In genomic region chr21:43667191-43667904, GRCh38 we compare ENCODE assay signal across 11 cellular contexts. TPM values are rescaled to one million over a fixed set of nuclear protein-coding genes. Genes with fewer than 3 reads are reported as not detected.
DNase-seq lines count a peak whose midpoint lies in the region; TF ChIP-seq lines count a peak whose summit lies in the region.
"Had no signal": no experiment of that assay in that cellular context is flagged by ENCODE, and none has a peak within 500 bp of the region (broad histone marks: within the 10 kb centered on the region; RNA-seq: fewer than 3 reads in every experiment).

No MANE protein-coding gene starts in this region.

- H3K27me3 Mint-ChIP-seq in activated T-helper 2 cell treated with anti-CD3 and anti-CD28 coated beads, Interferon-gamma antibody, Interleukin-2, Interleukin-4, amounts not matched to agents 10 μg/mL and 5 μg/mL and 100 μg/mL, durations not matched to agents 14 hours and 24 hours and 36 hours (ENCODE audit: low read depth), result no peaks in the 10 kb centered on the region

- intact Hi-C loops in activated T-helper 2 cell treated with anti-CD3 and anti-CD28 coated beads, Interferon-gamma antibody, Interleukin-2, Interleukin-4, amounts not matched to agents 10 μg/mL and 5 μg/mL and 100 μg/mL, durations not matched to agents 14 hours and 24 hours and 36 hours (cut with micrococcal nuclease), result no loop called here
- intact Hi-C loops in left ventricle myocardium inferior (cut with micrococcal nuclease), result no loop called here

- H3K27ac Mint-ChIP-seq in activated T-helper 2 cell treated with anti-CD3 and anti-CD28 coated beads, Interferon-gamma antibody, Interleukin-2, Interleukin-4, amounts not matched to agents 10 μg/mL and 5 μg/mL and 100 μg/mL, durations not matched to agents 14 hours and 24 hours and 36 hours, result peak overlapping the region; percentile 55

- H2BK15ac ChIP-seq in mesenchymal stem cell (ENCODE audit: low read depth, poor library complexity, severe bottlenecking), result no peak overlapping the region

- no peak overlapping the region for H3K9ac ChIP-seq in mesenchymal stem cell (ENCODE audit: low read length)

- H4K91ac ChIP-seq in mesenchymal stem cell (ENCODE audit: low read length), result no peak overlapping the region

- H3K27ac ChIP-seq in mesenchymal stem cell (ENCODE audit: low read length, poor library complexity, severe bottlenecking), result no peak overlapping the region
- H3K27ac ChIP-seq in left ventricle myocardium inferior (replicated peaks), result no peak overlapping the region

- WGBS in mesenchymal stem cell, result 86% methylated on average over 4 of the region's 7 CpGs

- H3K9me3 ChIP-seq in mesenchymal stem cell (ENCODE audit: control insufficient read depth, low read length) (no peaks in the 10 kb centered on the region), left ventricle myocardium inferior (replicated peaks) (peaks cover 4% of the 10 kb centered on the region)
- H3K9me3 ChIP-seq: HAP-1 had no signal

- H2AFZ ChIP-seq in mesenchymal stem cell (ENCODE audit: low read depth, low read length), result no peak overlapping the region

- H2BK120ac ChIP-seq in mesenchymal stem cell (ENCODE audit: low read depth, low read length), result no peak overlapping the region

- H3K36me3 Mint-ChIP-seq in activated T-helper 2 cell treated with anti-CD3 and anti-CD28 coated beads, Interferon-gamma antibody, Interleukin-2, Interleukin-4, amounts not matched to agents 10 μg/mL and 5 μg/mL and 100 μg/mL, durations not matched to agents 14 hours and 24 hours and 36 hours (ENCODE audit: low read depth), result peaks cover 78% of the 10 kb centered on the region

- no peak overlapping the region for H2AK5ac ChIP-seq in mesenchymal stem cell (ENCODE audit: low read length, severe bottlenecking)

- H3K79me1 ChIP-seq in mesenchymal stem cell (replicated peaks; ENCODE audit: low read length, poor library complexity, severe bottlenecking), result peaks cover 44% of the 10 kb centered on the region

- H3K36me3 ChIP-seq in mesenchymal stem cell (ENCODE audit: control insufficient read depth in 1 of 2, insufficient read depth in 2 of 2, low read depth in 1 of 2, low read length in 2 of 2) (peaks cover 44 to 57% of the 10 kb centered on the region in 2 experiments), left ventricle myocardium inferior (peaks cover 45% of the 10 kb centered on the region)

- no peak for TF ChIP-seq CTCF in GM12865 (IDR thresholded peaks at IDR 0.05; ENCODE audit: insufficient read depth, low read depth, low read length, missing control alignments)
- TF ChIP-seq CTCF in left ventricle myocardium inferior (IDR thresholded peaks at IDR 0.05; ENCODE audit: borderline replicate concordance), result no peak

- H3K4me2 ChIP-seq in mesenchymal stem cell (ENCODE audit: low read length, poor library complexity, severe bottlenecking), result no peak overlapping the region

- H3K4me1 ChIP-seq in mesenchymal stem cell (ENCODE audit: control insufficient read depth, insufficient read depth, low read depth, low read length) (peaks cover 2% of the 10 kb centered on the region), left ventricle myocardium inferior (peaks cover 11% of the 10 kb centered on the region)
- H3K4me1 ChIP-seq: HAP-1 had no signal

- H3K9me3 Mint-ChIP-seq in activated T-helper 2 cell treated with anti-CD3 and anti-CD28 coated beads, Interferon-gamma antibody, Interleukin-2, Interleukin-4, amounts not matched to agents 10 μg/mL and 5 μg/mL and 100 μg/mL, durations not matched to agents 14 hours and 24 hours and 36 hours, result peaks cover 6% of the 10 kb centered on the region

- no peak overlapping the region for H3K4me3 Mint-ChIP-seq in activated T-helper 2 cell treated with anti-CD3 and anti-CD28 coated beads, Interferon-gamma antibody, Interleukin-2, Interleukin-4, amounts not matched to agents 10 μg/mL and 5 μg/mL and 100 μg/mL, durations not matched to agents 14 hours and 24 hours and 36 hours (ENCODE audit: low read depth)

- H3K23ac ChIP-seq in mesenchymal stem cell (ENCODE audit: low read length in 2 of 2), result no peak overlapping the region

- H3K4ac ChIP-seq in mesenchymal stem cell (ENCODE audit: low read depth in 1 of 2, low read length in 2 of 2), result no peak overlapping the region

- H2BK5ac ChIP-seq in mesenchymal stem cell (ENCODE audit: low read depth, low read length, poor library complexity, severe bottlenecking), result no peak overlapping the region

- H3K14ac ChIP-seq in mesenchymal stem cell (ENCODE audit: low read length in 2 of 2), result no peak overlapping the region

- no peak overlapping the region for H4K8ac ChIP-seq in mesenchymal stem cell (ENCODE audit: low read length)

- peaks cover 29% of the 10 kb centered on the region for H3K4me1 Mint-ChIP-seq in activated T-helper 2 cell treated with anti-CD3 and anti-CD28 coated beads, Interferon-gamma antibody, Interleukin-2, Interleukin-4, amounts not matched to agents 10 μg/mL and 5 μg/mL and 100 μg/mL, durations not matched to agents 14 hours and 24 hours and 36 hours (ENCODE audit: low read depth)

- no peak overlapping the region for H3K18ac ChIP-seq in mesenchymal stem cell (ENCODE audit: low read depth in 1 of 2, low read length in 2 of 2)

- H2BK12ac ChIP-seq in mesenchymal stem cell (ENCODE audit: low read length in 2 of 2), result no peak overlapping the region

- DNase-seq in GM12865 (ENCODE audit: low read depth), result peak; percentile 47
- peak; percentile 96 for DNase-seq in LHCN-M2 (ENCODE audit: low read depth)
- no peak for DNase-seq in activated T-helper 2 cell treated with anti-CD3 and anti-CD28 coated beads, Interferon-gamma antibody, Interleukin-2, Interleukin-4, amounts not matched to agents 10 μg/mL and 5 μg/mL and 100 μg/mL, durations not matched to agents 14 hours and 24 hours and 36 hours (ENCODE audit: low spot score)
- peak; percentile 30 for DNase-seq in mesenchymal stem cell
- no peak for DNase-seq in hypothalamus (lab: John Stamatoyannopoulos, UW)
- no peak for DNase-seq in stimulated activated CD8-positive, alpha-beta memory T cell treated with anti-CD3 and anti-CD28 coated beads, Interleukin-4, amount 100 ng/mL, for 48 hours
- no peak for DNase-seq in left ventricle myocardium inferior
- DNase-seq: effector memory CD4-positive, alpha-beta T cell; NCI-H748 treated with DMSO at 0.1 percent for 48 hours; small intestine had no signal

- H3K4me3 ChIP-seq in GM12865 (ENCODE audit: low read depth, low read length) (no peak overlapping the region), mesenchymal stem cell (ENCODE audit: insufficient read depth in 1 of 2, low read depth in 1 of 2, low read length in 2 of 2) (no peak overlapping the region), left ventricle myocardium inferior (no peak overlapping the region)
- H3K4me3 ChIP-seq: HAP-1 had no signal

- H3K27me3 ChIP-seq in mesenchymal stem cell (ENCODE audit: control insufficient read depth in 1 of 2, insufficient read depth in 1 of 2, low read length in 2 of 2), result no peaks in the 10 kb centered on the region
- no peaks in the 10 kb centered on the region for H3K27me3 ChIP-seq in left ventricle myocardium inferior (ENCODE audit: low read depth)

RNA-seq across cellular contexts. Expression of gene RRP1B, which starts 8.0 kb away (rescaled TPM):
- total RNA-seq in LHCN-M2 (2014; rRNA removed), result 36.8 and 37.4 TPM in 2 replicates
- polyA plus RNA-seq in LHCN-M2 (2012), result 11.6 TPM
- 63.5 and 66.2 TPM in 2 replicates for total RNA-seq in activated T-helper 2 cell treated with anti-CD3 and anti-CD28 coated beads, Interferon-gamma antibody, Interleukin-2, Interleukin-4, amounts not matched to agents 10 μg/mL and 5 μg/mL and 100 μg/mL, durations not matched to agents 14 hours and 24 hours and 36 hours
- 15.6 TPM for polyA plus RNA-seq in mesenchymal stem cell (2013, experiment 1 of 2)
- polyA plus RNA-seq in mesenchymal stem cell (2013, experiment 2 of 2), result 15.9 TPM
- total RNA-seq in left ventricle myocardium inferior, result 8.9 TPM

RNA-seq across cellular contexts. Expression of gene HSF2BP, which starts 8.1 kb away (rescaled TPM):
- total RNA-seq in LHCN-M2 (2014; rRNA removed), result 2.4 and 2.6 TPM in 2 replicates
- 2.8 TPM for polyA plus RNA-seq in LHCN-M2 (2012)
- 0.97 and 1.1 TPM in 2 replicates for total RNA-seq in activated T-helper 2 cell treated with anti-CD3 and anti-CD28 coated beads, Interferon-gamma antibody, Interleukin-2, Interleukin-4, amounts not matched to agents 10 μg/mL and 5 μg/mL and 100 μg/mL, durations not matched to agents 14 hours and 24 hours and 36 hours
- 1.0 TPM for polyA plus RNA-seq in mesenchymal stem cell (2013, experiment 1 of 2)
- polyA plus RNA-seq in mesenchymal stem cell (2013, experiment 2 of 2), result 0.82 TPM
- total RNA-seq in left ventricle myocardium inferior, result 0.16 TPM

RNA-seq across cellular contexts. Expression of gene PDXK, which starts 51.6 kb away (rescaled TPM):
- total RNA-seq in LHCN-M2 (2014; rRNA removed), result 47.6 and 59.9 TPM in 2 replicates
- 174 TPM for polyA plus RNA-seq in LHCN-M2 (2012)
- 124 and 136 TPM in 2 replicates for total RNA-seq in activated T-helper 2 cell treated with anti-CD3 and anti-CD28 coated beads, Interferon-gamma antibody, Interleukin-2, Interleukin-4, amounts not matched to agents 10 μg/mL and 5 μg/mL and 100 μg/mL, durations not matched to agents 14 hours and 24 hours and 36 hours
- polyA plus RNA-seq in mesenchymal stem cell (2013, experiment 1 of 2), result 72.9 TPM
- 72.1 TPM for polyA plus RNA-seq in mesenchymal stem cell (2013, experiment 2 of 2)
- 88.4 TPM for total RNA-seq in left ventricle myocardium inferior

Comparison
In these comparisons a context has a peak if more than half of its experiments do, and no peak if none do; other contexts are left out.
1. DNase-seq: peak in GM12865 (single experiment), LHCN-M2 (single experiment) and mesenchymal stem cell (single experiment); none in activated T-helper 2 cell treated with anti-CD3 and anti-CD28 coated beads, Interferon-gamma antibody, Interleukin-2, Interleukin-4, amounts not matched to agents 10 μg/mL and 5 μg/mL and 100 μg/mL, durations not matched to agents 14 hours and 24 hours and 36 hours (single experiment), hypothalamus (0 of 51), stimulated activated CD8-positive, alpha-beta memory T cell treated with anti-CD3 and anti-CD28 coated beads, Interleukin-4, amount 100 ng/mL, for 48 hours (single experiment) and left ventricle myocardium inferior (single experiment).